9 cellular contexts compared by ENCODE assay signal in the genomic region with DNA sequence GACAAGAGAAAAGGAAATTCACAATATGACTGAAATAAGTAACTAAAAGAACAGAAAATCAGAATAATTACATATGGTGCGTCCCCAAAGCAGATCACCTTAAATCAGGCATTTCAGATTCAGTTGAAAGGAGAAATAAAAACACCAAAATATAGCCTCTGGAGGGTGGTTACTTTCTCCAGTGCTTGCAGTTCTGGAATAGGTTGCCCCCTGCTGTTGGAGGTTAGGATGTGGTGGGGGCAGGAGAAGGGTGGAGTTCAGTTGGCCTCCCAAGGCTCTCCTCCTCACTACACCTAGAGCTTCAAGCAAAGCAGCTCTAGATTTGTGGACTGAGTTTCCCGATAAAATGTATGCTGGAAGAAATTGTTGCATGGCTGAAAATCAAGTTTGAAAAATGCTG.
DNase-seq lines count a peak whose midpoint lies in the region; ATAC-seq and TF ChIP-seq lines count a peak whose summit lies in the region.
"Had no signal": no experiment of that assay in that cellular context is flagged by ENCODE, and none has a peak within 500 bp of the region (broad histone marks: within the 10 kb centered on the region; RNA-seq: fewer than 3 reads in every experiment).

No MANE protein-coding gene starts in this region.

- no peak overlapping the region for H3K4me2 ChIP-seq in H9 (ENCODE audit: insufficient read depth, insufficient read length, low read length)

- H2AFZ ChIP-seq in H9 (ENCODE audit: low read length), result no peak overlapping the region

- H3K23ac ChIP-seq in H9 (ENCODE audit: insufficient read length, low read depth, low read length), result no peak overlapping the region

- no peak overlapping the region for H2BK15ac ChIP-seq in H9 (ENCODE audit: low read depth, low read length)

- H3K79me2 ChIP-seq in H9 (ENCODE audit: insufficient read depth, low read length), result no peaks in the 10 kb centered on the region

- peaks cover under 1 to 8% of the 10 kb centered on the region in 2 experiments; a peak in 3 of 4 replicates for H3K4me1 Mint-ChIP-seq in H9
- H3K4me1 Mint-ChIP-seq in T-helper 2 cell treated with Interferon-gamma antibody and Interleukin-4, amounts not matched to agents 5 μg/mL and 100 μg/mL, for 36 hours (ENCODE audit: low read depth), result no peaks in the 10 kb centered on the region
- no peaks in the 10 kb centered on the region for H3K4me1 Mint-ChIP-seq in activated T-helper 17 cell treated with anti-CD3 and anti-CD28 coated beads, Interleukin-2, amount 50 U/mL, for 72 hours
- no peaks in the 10 kb centered on the region for H3K4me1 Mint-ChIP-seq in Calu3 (ENCODE audit: low read depth, unreplicated experiment)

- H2AK5ac ChIP-seq in H9 (ENCODE audit: insufficient read length, low read length), result no peak overlapping the region

- no peak overlapping the region for H3K14ac ChIP-seq in H9 (ENCODE audit: insufficient read depth, low read length)

- intact Hi-C loops in Calu3 (cut with micrococcal nuclease; ENCODE audit: unreplicated experiment), result no loop called here

- BruUV-seq in Calu3 (replicated peaks; lab: Mats Ljungman, UMichigan), result no TSS peak

- H3K27ac ChIP-seq in H9 (ENCODE audit: insufficient read length, low read depth, low read length), result no peak overlapping the region
- H3K27ac ChIP-seq: dorsolateral prefrontal cortex had no signal

- DNase-seq in H9, result peak; percentile 77
- DNase-seq in RPMI8226, result peak; percentile 19
- peak; percentile 20 for DNase-seq in left kidney (ENCODE audit: low read depth, low spot score)
- no peak for DNase-seq in T-helper 2 cell treated with Interferon-gamma antibody and Interleukin-4, amounts not matched to agents 5 μg/mL and 100 μg/mL, for 36 hours (ENCODE audit: low spot score)
- no peak for DNase-seq in Calu3
- DNase-seq: dorsolateral prefrontal cortex had no signal

- H4K8ac ChIP-seq in H9 (replicated peaks; ENCODE audit: insufficient read length, low read depth, low read length), result no peak overlapping the region

- H3K9ac ChIP-seq in H9 (ENCODE audit: extremely low read depth, insufficient read length, low read length), result no peak overlapping the region

- no peaks in the 10 kb centered on the region for H3K4me1 ChIP-seq in H9 (ENCODE audit: insufficient read depth, low read length)

- no peak for ATAC-seq in HG02840 (IDR thresholded peaks at IDR 0.05; ENCODE audit: low FRiP score, unreplicated experiment)
- no peak for ATAC-seq in activated T-helper 17 cell treated with anti-CD3 and anti-CD28 coated beads, Interleukin-2, amount 50 U/mL, for 72 hours (replicated peaks)

- no peaks in the 10 kb centered on the region for H3K23me2 ChIP-seq in H9 (ENCODE audit: insufficient read length, low read depth, low read length, poor library complexity, severe bottlenecking)

- no CpG with 5 or more reads among the region's 2 CpGs for WGBS in H9 (ENCODE audit: extremely low coverage, insufficient read length, low lambda C conversion rate)

- H4K91ac ChIP-seq in H9 (ENCODE audit: insufficient read length, low read depth, low read length), result no peak overlapping the region

- no peaks in the 10 kb centered on the region for H4K20me1 ChIP-seq in H9 (ENCODE audit: control insufficient read depth, insufficient read depth, insufficient read length)

- no peak overlapping the region for H3K27ac Mint-ChIP-seq in H9
- no peak overlapping the region for H3K27ac Mint-ChIP-seq in T-helper 2 cell treated with Interferon-gamma antibody and Interleukin-4, amounts not matched to agents 5 μg/mL and 100 μg/mL, for 36 hours
- no peak overlapping the region for H3K27ac Mint-ChIP-seq in activated T-helper 17 cell treated with anti-CD3 and anti-CD28 coated beads, Interleukin-2, amount 50 U/mL, for 72 hours
- no peak overlapping the region for H3K27ac Mint-ChIP-seq in Calu3 (ENCODE audit: unreplicated experiment)

- no peak overlapping the region for H3T11ph ChIP-seq in H9 (ENCODE audit: low read length)

- no peaks in the 10 kb centered on the region for H3K79me1 ChIP-seq in H9 (ENCODE audit: insufficient read depth, low read depth, low read length, poor library complexity, severe bottlenecking)

- H3K18ac ChIP-seq in H9 (ENCODE audit: insufficient read length, low read depth, low read length), result no peak overlapping the region

- CTCF ChIA-PET in Calu3 (lab: Charles Lee), result no interaction called here

- no peak overlapping the region for H2BK12ac ChIP-seq in H9 (ENCODE audit: insufficient read length, low read depth, low read length)

- H3K27me3 Mint-ChIP-seq in H9 (ENCODE audit: low read depth), result no peaks in the 10 kb centered on the region
- H3K27me3 Mint-ChIP-seq in T-helper 2 cell treated with Interferon-gamma antibody and Interleukin-4, amounts not matched to agents 5 μg/mL and 100 μg/mL, for 36 hours (ENCODE audit: low read depth), result no peaks in the 10 kb centered on the region
- no peaks in the 10 kb centered on the region for H3K27me3 Mint-ChIP-seq in activated T-helper 17 cell treated with anti-CD3 and anti-CD28 coated beads, Interleukin-2, amount 50 U/mL, for 72 hours
- H3K27me3 Mint-ChIP-seq in Calu3 (ENCODE audit: unreplicated experiment), result no peaks in the 10 kb centered on the region

- TF ChIP-seq CTCF in GM12872 (IDR thresholded peaks at IDR 0.05; ENCODE audit: insufficient read depth, low read depth, low read length) (peak; percentile 53), H9 (conservative IDR thresholded peaks at IDR 0.05) (peak; percentile 63), Calu3 (IDR thresholded peaks at IDR 0.05; ENCODE audit: unreplicated experiment) (no peak)

- no peaks in the 10 kb centered on the region for H3K9me3 ChIP-seq in H9 (ENCODE audit: control insufficient read depth, low read depth, low read length)

- H4K5ac ChIP-seq in H9 (ENCODE audit: insufficient read length, low read depth, low read length), result no peak overlapping the region

- no peak overlapping the region for H3K4ac ChIP-seq in H9 (ENCODE audit: low read depth, low read length)

- H3K56ac ChIP-seq in H9 (ENCODE audit: insufficient read length, low read depth, low read length), result no peak overlapping the region

- no peak overlapping the region for H2BK5ac ChIP-seq in H9 (ENCODE audit: insufficient read length, low read length)

- no peaks in the 10 kb centered on the region for H3K27me3 ChIP-seq in H9 (ENCODE audit: insufficient read depth, low read length)
- H3K27me3 ChIP-seq: dorsolateral prefrontal cortex had no signal

- H3K9me3 Mint-ChIP-seq in H9 (peaks cover 7 to 8% of the 10 kb centered on the region in 2 experiments; a peak in 3 of 5 replicates), Calu3 (ENCODE audit: low read depth, unreplicated experiment) (peaks cover 5% of the 10 kb centered on the region)
- H3K9me3 Mint-ChIP-seq in T-helper 2 cell treated with Interferon-gamma antibody and Interleukin-4, amounts not matched to agents 5 μg/mL and 100 μg/mL, for 36 hours, result no peaks in the 10 kb centered on the region
- no peaks in the 10 kb centered on the region for H3K9me3 Mint-ChIP-seq in activated T-helper 17 cell treated with anti-CD3 and anti-CD28 coated beads, Interleukin-2, amount 50 U/mL, for 72 hours

- H3K36me3 Mint-ChIP-seq in H9 (ENCODE audit: insufficient read depth in 1 of 3, low read depth in 3 of 3), result peaks cover 0 to 4% (median 2%) of the 10 kb centered on the region in 3 experiments; a peak in 5 of 7 replicates
- H3K36me3 Mint-ChIP-seq in T-helper 2 cell treated with Interferon-gamma antibody and Interleukin-4, amounts not matched to agents 5 μg/mL and 100 μg/mL, for 36 hours (ENCODE audit: low read depth), result no peaks in the 10 kb centered on the region
- H3K36me3 Mint-ChIP-seq in activated T-helper 17 cell treated with anti-CD3 and anti-CD28 coated beads, Interleukin-2, amount 50 U/mL, for 72 hours (ENCODE audit: low read depth), result no peaks in the 10 kb centered on the region
- H3K36me3 Mint-ChIP-seq in Calu3 (ENCODE audit: insufficient read depth, unreplicated experiment), result no peaks in the 10 kb centered on the region

- H3K4me3 Mint-ChIP-seq in H9, result no peak overlapping the region
- H3K4me3 Mint-ChIP-seq in T-helper 2 cell treated with Interferon-gamma antibody and Interleukin-4, amounts not matched to agents 5 μg/mL and 100 μg/mL, for 36 hours, result no peak overlapping the region
- no peak overlapping the region for H3K4me3 Mint-ChIP-seq in activated T-helper 17 cell treated with anti-CD3 and anti-CD28 coated beads, Interleukin-2, amount 50 U/mL, for 72 hours
- no peak overlapping the region for H3K4me3 Mint-ChIP-seq in Calu3 (ENCODE audit: low read depth, unreplicated experiment)

- H2BK20ac ChIP-seq in H9 (ENCODE audit: low read depth, low read length, poor library complexity, severe bottlenecking), result no peak overlapping the region

- H2BK120ac ChIP-seq in H9 (ENCODE audit: low read depth, low read length, poor library complexity, severe bottlenecking), result no peak overlapping the region

Comparison
In these comparisons a context has a peak if more than half of its experiments do, and no peak if none do; other contexts are left out.
1. DNase-seq: peak in H9 (single experiment), RPMI8226 (single experiment) and left kidney (single experiment); none in T-helper 2 cell treated with Interferon-gamma antibody and Interleukin-4, amounts not matched to agents 5 μg/mL and 100 μg/mL, for 36 hours (single experiment) and Calu3 (single experiment).